9 cellular contexts compared by ENCODE assay signal in genomic region chr10:68096913-68097509, GRCh38. TPM values are rescaled to one million over a fixed set of nuclear protein-coding genes. Genes with fewer than 3 reads are reported as not detected.
DNase-seq lines count a peak whose midpoint lies in the region; ATAC-seq and TF ChIP-seq lines count a peak whose summit lies in the region.
"Had no signal": no experiment of that assay in that cellular context is flagged by ENCODE, and none has a peak within 500 bp of the region (broad histone marks: within the 10 kb centered on the region; RNA-seq: fewer than 3 reads in every experiment).

No MANE protein-coding gene starts in this region.

- H3K36me3 ChIP-seq in kidney epithelial cell (ENCODE audit: control insufficient read depth, insufficient read depth, low read length) = no peaks in the 10 kb centered on the region
- H3K36me3 ChIP-seq in aorta (ENCODE audit: control insufficient read depth in 1 of 2, insufficient read depth in 2 of 2, low read length in 1 of 2) = no peaks in the 10 kb centered on the region

- no peaks in the 10 kb centered on the region for H3K27me3 ChIP-seq in kidney epithelial cell (ENCODE audit: control insufficient read depth, insufficient read depth, low read length)
- no peaks in the 10 kb centered on the region for H3K27me3 ChIP-seq in aorta (ENCODE audit: control insufficient read depth in 1 of 2, insufficient read depth in 2 of 2, low read length in 1 of 2)

- H3K9me3 ChIP-seq in aorta (ENCODE audit: control insufficient read depth, low read length) = no peaks in the 10 kb centered on the region

- TF ChIP-seq RAD21 in Ishikawa (IDR thresholded peaks at IDR 0.05; ENCODE audit: low read depth) = no peak

- TF ChIP-seq EP300 in Ishikawa (IDR thresholded peaks at IDR 0.05; ENCODE audit: borderline replicate concordance) = peak; percentile 73; the same call in 1 of the 2 replicates

- H3K4me3 ChIP-seq in astrocyte of the spinal cord (ENCODE audit: low read depth, low read length) = no peak overlapping the region
- no peak overlapping the region for H3K4me3 ChIP-seq in kidney epithelial cell (ENCODE audit: low read depth, low read length)
- H3K4me3 ChIP-seq in aorta (ENCODE audit: low read length in 2 of 2) = no peak overlapping the region

- CTCF ChIA-PET in activated CD4-positive, alpha-beta memory T cell treated with anti-CD3 and anti-CD28 coated beads for 36 hours (lab: Charles Lee) = no interaction called here

- no peak overlapping the region for H3K27ac Mint-ChIP-seq in activated CD4-positive, alpha-beta memory T cell treated with anti-CD3 and anti-CD28 coated beads for 36 hours
- H3K27ac Mint-ChIP-seq: T-helper 1 cell treated with Interleukin-12 subunit alpha and Interleukin-12 subunit beta and Interleukin-4 antibody, amounts not matched to agents 30 μg/mL and 1 μg/mL, for 36 hours had no signal

- H3K9me3 Mint-ChIP-seq in activated CD4-positive, alpha-beta memory T cell treated with anti-CD3 and anti-CD28 coated beads for 36 hours = no peaks in the 10 kb centered on the region
- H3K9me3 Mint-ChIP-seq: T-helper 1 cell treated with Interleukin-12 subunit alpha and Interleukin-12 subunit beta and Interleukin-4 antibody, amounts not matched to agents 30 μg/mL and 1 μg/mL, for 36 hours had no signal

- peak; percentile 78 for DNase-seq in AG09319 (ENCODE audit: extremely low read depth, low read depth)
- DNase-seq in astrocyte of the spinal cord (ENCODE audit: low read depth, low spot score) = peak; percentile 92
- peak; percentile 82 for DNase-seq in kidney epithelial cell (ENCODE audit: low read depth)
- DNase-seq in DMS153 treated with DMSO at 0.1 percent for 48 hours (lab: John Stamatoyannopoulos, UW; ENCODE audit: unreplicated experiment) = no peak
- no peak for DNase-seq in aorta
- DNase-seq in activated CD4-positive, alpha-beta memory T cell treated with anti-CD3 and anti-CD28 coated beads for 36 hours = no peak

- WGBS in aorta, 2 donors = 51% methylated on average over 4 of the region's 4 CpGs

- no peaks in the 10 kb centered on the region for H3K4me1 ChIP-seq in aorta (ENCODE audit: control insufficient read depth in 1 of 2, insufficient read depth in 2 of 2, low read length in 2 of 2)

- no peaks in the 10 kb centered on the region for H3K4me1 Mint-ChIP-seq in activated CD4-positive, alpha-beta memory T cell treated with anti-CD3 and anti-CD28 coated beads for 36 hours (ENCODE audit: low read depth)

- TF ChIP-seq CTCF in AG09319 (IDR thresholded peaks at IDR 0.05; ENCODE audit: low read depth, low read length) = no peak
- no peak for TF ChIP-seq CTCF in astrocyte of the spinal cord (IDR thresholded peaks at IDR 0.05; ENCODE audit: low read depth, low read length)
- no peak for TF ChIP-seq CTCF in kidney epithelial cell (IDR thresholded peaks at IDR 0.05; ENCODE audit: insufficient read depth, low read length, poor library complexity, severe bottlenecking)

- ATAC-seq in aorta (ENCODE audit: low FRiP score) (no peak), GM19351 (IDR thresholded peaks at IDR 0.05; ENCODE audit: unreplicated experiment) (no peak)

- no peak overlapping the region for H3K27ac ChIP-seq in aorta (ENCODE audit: low read depth in 1 of 2, low read length in 2 of 2)

- in situ Hi-C loops in astrocyte of the spinal cord (cut with HindIII; ENCODE audit: low sequenced_read_pairs) = no loop called here

- H3K36me3 Mint-ChIP-seq in activated CD4-positive, alpha-beta memory T cell treated with anti-CD3 and anti-CD28 coated beads for 36 hours = no peaks in the 10 kb centered on the region

- H3K27me3 Mint-ChIP-seq in activated CD4-positive, alpha-beta memory T cell treated with anti-CD3 and anti-CD28 coated beads for 36 hours = peaks cover 1% of the 10 kb centered on the region

- intact Hi-C loops in aorta (cut with DNase I) = no loop called here
- intact Hi-C loops in activated CD4-positive, alpha-beta memory T cell treated with anti-CD3 and anti-CD28 coated beads for 36 hours (cut with micrococcal nuclease) = no loop called here

- POLR2A ChIA-PET in activated CD4-positive, alpha-beta memory T cell treated with anti-CD3 and anti-CD28 coated beads for 36 hours (lab: Charles Lee) = no interaction called here

- H3K4me3 Mint-ChIP-seq in activated CD4-positive, alpha-beta memory T cell treated with anti-CD3 and anti-CD28 coated beads for 36 hours = no peak overlapping the region
- H3K4me3 Mint-ChIP-seq: T-helper 1 cell treated with Interleukin-12 subunit alpha and Interleukin-12 subunit beta and Interleukin-4 antibody, amounts not matched to agents 30 μg/mL and 1 μg/mL, for 36 hours had no signal

TF ChIP-seq in Ishikawa, 13 proteins besides CTCF, POLR2A, EP300 and RAD21:
- TF ChIP-seq YY1 (IDR thresholded peaks at IDR 0.05; ENCODE audit: low read depth) = no peak
- peak; percentile 41; the same call in 1 of the 2 replicates for TF ChIP-seq MAX (IDR thresholded peaks at IDR 0.05)
- peak; percentile 83 for TF ChIP-seq TEAD4 (IDR thresholded peaks at IDR 0.05)
- TF ChIP-seq TAF1 (IDR thresholded peaks at IDR 0.05; ENCODE audit: low read depth) = no peak
- 0 out of 2 replicates have a peak, but pooled peaks have one; percentile 48 for TF ChIP-seq CEBPB (IDR thresholded peaks at IDR 0.05)
- peak; percentile 94 for TF ChIP-seq NFIC (IDR thresholded peaks at IDR 0.05)
- peak; percentile 63; the same call in 1 of the 2 replicates for TF ChIP-seq TCF12 (IDR thresholded peaks at IDR 0.05; ENCODE audit: low read depth)

RNA-seq across cellular contexts. Expression of gene MYPN, which starts 12.3 kb away (rescaled TPM):
- total RNA-seq in kidney epithelial cell = 0.04 TPM in 1 of 2 replicates, not detected in the other
- under 1 TPM in 1 of 2 donors, not detected in 1; 0.10 TPM for total RNA-seq in aorta
- under 1 TPM in 1 of 2 donors, not detected in 1; 0.25 TPM for polyA plus RNA-seq in aorta
- under 1 TPM in 1 of 2 experiments, not detected in 1; 0.05 TPM for total RNA-seq in activated CD4-positive, alpha-beta memory T cell treated with anti-CD3 and anti-CD28 coated beads for 36 hours

RNA-seq across cellular contexts. Expression of gene HERC4, which starts 21.9 kb away (rescaled TPM):
- total RNA-seq in kidney epithelial cell (28.5 and 29.1 TPM in 2 replicates), aorta (100 to 1,000 TPM in 1 of 2 donors, 10 to 100 TPM in 1; 81.9 to 108 TPM)
- 10 to 100 TPM in 1 of 2 donors, 1 to 10 TPM in 1; 9.5 to 28.0 TPM for polyA plus RNA-seq in aorta
- 10 to 100 TPM; 55.7 to 59.0 TPM for total RNA-seq in activated CD4-positive, alpha-beta memory T cell treated with anti-CD3 and anti-CD28 coated beads for 36 hours

Comparison
In these comparisons a context has a peak if more than half of its experiments do, and no peak if none do; other contexts are left out.
1. DNase-seq: peak in AG09319 (single experiment), astrocyte of the spinal cord (single experiment) and kidney epithelial cell (single experiment); none in DMS153 treated with DMSO at 0.1 percent for 48 hours (single experiment), aorta (0 of 2) and activated CD4-positive, alpha-beta memory T cell treated with anti-CD3 and anti-CD28 coated beads for 36 hours (single experiment).